ENCODE assay signal across 12 cellular contexts in genomic region chr3:40969341-40969740, GRCh38.
"Had no signal": no experiment of that assay in that cellular context is flagged by ENCODE, and none has a peak within 500 bp of the region (broad histone marks: within the 10 kb centered on the region; RNA-seq: fewer than 3 reads in every experiment).

No MANE protein-coding gene starts in this region.

- H3K27ac ChIP-seq: dorsolateral prefrontal cortex, parathyroid adenoma had no signal

- H3K9ac ChIP-seq: parathyroid adenoma had no signal

- H3K79me2 ChIP-seq: parathyroid adenoma had no signal

- H3K27ac Mint-ChIP-seq: activated naive CD8-positive, alpha-beta T cell; mesothelial cell of epicardium had no signal

- ATAC-seq: left ventricle myocardium superior had no signal

- DNase-seq: activated CD8-positive, alpha-beta memory T cell treated with anti-CD3 and anti-CD28 coated beads for 24 hours; activated effector memory CD4-positive, alpha-beta T cell treated with Interleukin-2 at 50 U/mL for 16 hours; anterior cingulate cortex; dorsolateral prefrontal cortex; hippocampal formation; left ventricle myocardium superior; SW 1271; trophoblast cell had no signal

- H3K4me1 ChIP-seq: parathyroid adenoma had no signal

- H2AFZ ChIP-seq: parathyroid adenoma had no signal

- H3K4me3 ChIP-seq: dorsolateral prefrontal cortex, skin epidermis had no signal

- H3K27me3 ChIP-seq: dorsolateral prefrontal cortex had no signal

- H3K4me3 Mint-ChIP-seq: activated naive CD8-positive, alpha-beta T cell; mesothelial cell of epicardium had no signal
